Comparison of ENCODE assay signal across 8 cellular contexts in genomic region chr2:240434728-240435456, GRCh38.
DNase-seq lines count a peak whose midpoint lies in the region; ATAC-seq and TF ChIP-seq lines count a peak whose summit lies in the region.

No MANE protein-coding gene starts in this region.

- ATAC-seq in GM18505 (IDR thresholded peaks at IDR 0.05; ENCODE audit: unreplicated experiment) (peak; percentile 60), HG03066 (IDR thresholded peaks at IDR 0.05; ENCODE audit: low read depth, unreplicated experiment) (peak; percentile 49), memory B cell (ENCODE audit: low read depth) (peak; percentile 88), HG03108 (IDR thresholded peaks at IDR 0.05; ENCODE audit: unreplicated experiment) (no peak)
- ATAC-seq in effector memory CD8-positive, alpha-beta T cell (replicated peaks) = peak; percentile 81

- peak overlapping the region; percentile 84 for H3K4me3 Mint-ChIP-seq in effector memory CD8-positive, alpha-beta T cell
- peak overlapping the region; percentile 88 for H3K4me3 Mint-ChIP-seq in memory B cell

- no peak for TF ChIP-seq POLR2A in GM18505 (IDR thresholded peaks at IDR 0.05; ENCODE audit: borderline replicate concordance, extremely low read depth, insufficient read depth, insufficient read length)

- DNase-seq in NCI-H526 treated with DMSO at 0.1 percent for 48 hours (lab: John Stamatoyannopoulos, UW) (peak; percentile 60), memory B cell (ENCODE audit: low spot score in 2 of 2) (peak; percentile 82 to 83)
- peak; percentile 61 to 71 (median 62) for DNase-seq in activated CD8-positive, alpha-beta memory T cell treated with anti-CD3 and anti-CD28 coated beads for 48 hours (ENCODE audit: low read depth in 2 of 3, low spot score in 2 of 3)
- DNase-seq in effector memory CD8-positive, alpha-beta T cell = peak; percentile 69 to 78 (median 75)
- peak; percentile 85 for DNase-seq in stimulated activated CD8-positive, alpha-beta memory T cell treated with anti-CD3 and anti-CD28 coated beads, Interleukin-12 subunit alpha, Interleukin-12 subunit beta, amount 100 ng/mL, for 1 hour (ENCODE audit: low read depth)

- H3K27ac Mint-ChIP-seq in effector memory CD8-positive, alpha-beta T cell = peak overlapping the region in 1 of 2 donors; percentile 44
- peak overlapping the region; percentile 55 for H3K27ac Mint-ChIP-seq in memory B cell

- H3K9me3 Mint-ChIP-seq in effector memory CD8-positive, alpha-beta T cell = no peaks in the 10 kb centered on the region
- no peaks in the 10 kb centered on the region for H3K9me3 Mint-ChIP-seq in memory B cell

- H3K36me3 Mint-ChIP-seq in effector memory CD8-positive, alpha-beta T cell (ENCODE audit: insufficient read depth) = peaks cover 8% of the 10 kb centered on the region
- no peaks in the 10 kb centered on the region for H3K36me3 Mint-ChIP-seq in memory B cell

- peaks cover 12 to 46% of the 10 kb centered on the region in 2 donors for H3K27me3 Mint-ChIP-seq in effector memory CD8-positive, alpha-beta T cell
- H3K27me3 Mint-ChIP-seq in memory B cell = peaks cover 16% of the 10 kb centered on the region

- H3K4me1 Mint-ChIP-seq in effector memory CD8-positive, alpha-beta T cell (ENCODE audit: low read depth in 2 of 2) = peaks cover 4 to 11% of the 10 kb centered on the region in 2 donors
- H3K4me1 Mint-ChIP-seq in memory B cell = peaks cover 7% of the 10 kb centered on the region
